ENCODE assay signal across 28 cellular contexts in genomic region chr10:95234951-95235350, GRCh38. TPM values are rescaled to one million over a fixed set of nuclear protein-coding genes. Genes with fewer than 3 reads are reported as not detected.
DNase-seq lines count a peak whose midpoint lies in the region; ATAC-seq and TF ChIP-seq lines count a peak whose summit lies in the region.
"Had no signal": no experiment of that assay in that cellular context is flagged by ENCODE, and none has a peak within 500 bp of the region (broad histone marks: within the 10 kb centered on the region; RNA-seq: fewer than 3 reads in every experiment).

No MANE protein-coding gene starts in this region.

- H3K36me3 ChIP-seq in PC-9 (ENCODE audit: low read depth), result peaks cover 18% of the 10 kb centered on the region
- peaks cover 69% of the 10 kb centered on the region for H3K36me3 ChIP-seq in endodermal cell (ENCODE audit: control insufficient read depth, insufficient read depth, low read length)
- no peaks in the 10 kb centered on the region for H3K36me3 ChIP-seq in CD8-positive, alpha-beta T cell (ENCODE audit: insufficient read depth, low read length)

- H3K9me2 ChIP-seq in PC-9 (ENCODE audit: insufficient read depth), result no peaks in the 10 kb centered on the region

- POLR2A ChIA-PET in PC-9 (lab: Charles Lee; ENCODE audit: unreplicated experiment), result no interaction called here
- POLR2A ChIA-PET in CD8-positive, alpha-beta T cell (lab: Charles Lee), result interaction anchor here (0.7 kb wide), 1 partner anchor 250 kb away, joined by 4 read pairs; no protein-coding TSS in a partner anchor

- H3K27ac ChIP-seq in PC-9 (peak overlapping the region; percentile 98), endodermal cell (ENCODE audit: low read depth, low read length) (no peak overlapping the region)
- no peak overlapping the region for H3K27ac ChIP-seq in CD8-positive, alpha-beta T cell (ENCODE audit: low read depth, low read length)
- H3K27ac ChIP-seq: pancreas, sigmoid colon, upper lobe of left lung, WERI-Rb-1 had no signal

- peak overlapping the region; percentile 75 for H3K27ac Mint-ChIP-seq in activated naive CD4-positive, alpha-beta T cell treated with anti-CD3 and anti-CD28 coated beads, Interleukin-2, amount 10 ng/mL, durations not matched to agents 7 days and 5 days
- H3K27ac Mint-ChIP-seq in activated naive CD4-positive, alpha-beta T cell treated with anti-CD3 and anti-CD28 coated beads for 36 hours, result no peak overlapping the region
- H3K27ac Mint-ChIP-seq in endodermal cell, result peak overlapping the region; percentile 65
- no peak overlapping the region for H3K27ac Mint-ChIP-seq in CD8-positive, alpha-beta T cell

- no peak overlapping the region for H3K9ac ChIP-seq in endodermal cell (ENCODE audit: extremely low read depth, low read length, poor library complexity, severe bottlenecking)

- H3K36me3 Mint-ChIP-seq in activated naive CD4-positive, alpha-beta T cell treated with anti-CD3 and anti-CD28 coated beads, Interleukin-2, amount 10 ng/mL, durations not matched to agents 7 days and 5 days, result peaks cover 14% of the 10 kb centered on the region
- peaks cover 2% of the 10 kb centered on the region for H3K36me3 Mint-ChIP-seq in activated naive CD4-positive, alpha-beta T cell treated with anti-CD3 and anti-CD28 coated beads for 36 hours (ENCODE audit: low read depth)
- H3K36me3 Mint-ChIP-seq in endodermal cell (ENCODE audit: low read depth), result peaks cover 53% of the 10 kb centered on the region
- H3K36me3 Mint-ChIP-seq in CD8-positive, alpha-beta T cell, result no peaks in the 10 kb centered on the region

- H3K27me3 ChIP-seq in PC-9 (ENCODE audit: insufficient read depth, low read depth), result no peaks in the 10 kb centered on the region
- no peaks in the 10 kb centered on the region for H3K27me3 ChIP-seq in endodermal cell (ENCODE audit: control insufficient read depth, insufficient read depth, low read length, poor library complexity, severe bottlenecking)
- H3K27me3 ChIP-seq in CD8-positive, alpha-beta T cell (ENCODE audit: insufficient read depth, low read length), result no peaks in the 10 kb centered on the region
- H3K27me3 ChIP-seq: pancreas, sigmoid colon, upper lobe of left lung had no signal

- H3F3A ChIP-seq in PC-9 (ENCODE audit: insufficient read depth, low read depth), result peaks cover 40% of the 10 kb centered on the region

- 81 to 92% methylated on average over 5 of the region's 5 CpGs for WGBS in endodermal cell (ENCODE audit: insufficient coverage in 1 of 2, insufficient read length in 1 of 2), 2 experiments

- peaks cover 4% of the 10 kb centered on the region for H3K9me3 Mint-ChIP-seq in activated naive CD4-positive, alpha-beta T cell treated with anti-CD3 and anti-CD28 coated beads, Interleukin-2, amount 10 ng/mL, durations not matched to agents 7 days and 5 days
- no peaks in the 10 kb centered on the region for H3K9me3 Mint-ChIP-seq in activated naive CD4-positive, alpha-beta T cell treated with anti-CD3 and anti-CD28 coated beads for 36 hours
- H3K9me3 Mint-ChIP-seq in endodermal cell, result peaks cover 4% of the 10 kb centered on the region
- no peaks in the 10 kb centered on the region for H3K9me3 Mint-ChIP-seq in CD8-positive, alpha-beta T cell
- H3K9me3 Mint-ChIP-seq: naive B cell had no signal

- no peak for ATAC-seq in omental fat pad (ENCODE audit: low FRiP score)
- ATAC-seq in CD8-positive, alpha-beta T cell, result no peak
- ATAC-seq: left colon, pancreas had no signal

- H4K20me1 ChIP-seq in PC-9 (ENCODE audit: insufficient read depth), result no peaks in the 10 kb centered on the region

- H3K4me2 ChIP-seq in PC-9, result 0 out of 2 replicates have a peak overlapping the region, but pooled peaks have one; percentile 12

- H3K4me1 Mint-ChIP-seq in activated naive CD4-positive, alpha-beta T cell treated with anti-CD3 and anti-CD28 coated beads, Interleukin-2, amount 10 ng/mL, durations not matched to agents 7 days and 5 days, result peaks cover 34% of the 10 kb centered on the region
- H3K4me1 Mint-ChIP-seq in activated naive CD4-positive, alpha-beta T cell treated with anti-CD3 and anti-CD28 coated beads for 36 hours (ENCODE audit: low read depth), result peaks cover 27% of the 10 kb centered on the region
- peaks cover 23% of the 10 kb centered on the region for H3K4me1 Mint-ChIP-seq in endodermal cell
- peaks cover 10% of the 10 kb centered on the region for H3K4me1 Mint-ChIP-seq in CD8-positive, alpha-beta T cell (ENCODE audit: low read depth)

- intact Hi-C loops in activated naive CD4-positive, alpha-beta T cell treated with anti-CD3 and anti-CD28 coated beads for 36 hours (cut with micrococcal nuclease), result loop anchor here (5.0 to 10.0 kb wide), 3 partner anchors 688 to 1530 kb away; partner anchors contain the start of genes FRA10AC1, HELLS and TM9SF3
- intact Hi-C loops in PC-9 (cut with micrococcal nuclease; ENCODE audit: unreplicated experiment), result no loop called here
- intact Hi-C loops in CD8-positive, alpha-beta T cell (cut with DNase I, micrococcal nuclease), result no loop called here

- CTCF ChIA-PET in activated naive CD4-positive, alpha-beta T cell treated with anti-CD3 and anti-CD28 coated beads, Interleukin-2, amount 10 ng/mL, durations not matched to agents 7 days and 5 days (lab: Charles Lee), result interaction anchor here (2.1 to 16.0 kb wide), 3 partner anchors 9 to 128 kb away, joined by 14 to 320 read pairs (median 18); no protein-coding TSS in a partner anchor
- CTCF ChIA-PET in activated naive CD4-positive, alpha-beta T cell treated with anti-CD3 and anti-CD28 coated beads for 36 hours (lab: Charles Lee), result interaction anchor here (2.6 kb wide), 1 partner anchor 11 kb away, joined by 14 read pairs; no protein-coding TSS in a partner anchor
- CTCF ChIA-PET in PC-9 (lab: Charles Lee), result interaction anchor here (0.6 kb wide), 1 partner anchor 32 kb away, joined by 5 read pairs; no protein-coding TSS in a partner anchor
- CTCF ChIA-PET in CD8-positive, alpha-beta T cell (lab: Charles Lee), result interaction anchor here (0.7 to 2.5 kb wide), 3 partner anchors 9 to 128 kb away, joined by 3 to 7 read pairs (median 4); no protein-coding TSS in a partner anchor

- BruUV-seq in PC-9 (replicated peaks; lab: Mats Ljungman, UMichigan), result no TSS peak

- H3K9me3 ChIP-seq in PC-9 (ENCODE audit: insufficient read depth, low read depth) (no peaks in the 10 kb centered on the region; the same call in 1 of the 2 replicates), endodermal cell (ENCODE audit: control insufficient read depth, low read length) (peaks cover 1% of the 10 kb centered on the region)
- no peaks in the 10 kb centered on the region for H3K9me3 ChIP-seq in CD8-positive, alpha-beta T cell (ENCODE audit: low read length)
- H3K9me3 ChIP-seq: pancreas, sigmoid colon, upper lobe of left lung had no signal

- H3K4me1 ChIP-seq in PC-9 (replicated peaks; ENCODE audit: insufficient read depth) (peaks cover 47% of the 10 kb centered on the region), endodermal cell (ENCODE audit: control insufficient read depth, insufficient read depth, low read length) (no peaks in the 10 kb centered on the region)
- peaks cover 6% of the 10 kb centered on the region for H3K4me1 ChIP-seq in CD8-positive, alpha-beta T cell (ENCODE audit: insufficient read depth, low read length)
- H3K4me1 ChIP-seq: pancreas had no signal

- no peak overlapping the region for H3K4me3 Mint-ChIP-seq in activated naive CD4-positive, alpha-beta T cell treated with anti-CD3 and anti-CD28 coated beads, Interleukin-2, amount 10 ng/mL, durations not matched to agents 7 days and 5 days
- H3K4me3 Mint-ChIP-seq in activated naive CD4-positive, alpha-beta T cell treated with anti-CD3 and anti-CD28 coated beads for 36 hours, result no peak overlapping the region
- no peak overlapping the region for H3K4me3 Mint-ChIP-seq in endodermal cell
- no peak overlapping the region for H3K4me3 Mint-ChIP-seq in CD8-positive, alpha-beta T cell

- H3K27me3 Mint-ChIP-seq in activated naive CD4-positive, alpha-beta T cell treated with anti-CD3 and anti-CD28 coated beads, Interleukin-2, amount 10 ng/mL, durations not matched to agents 7 days and 5 days, result peaks cover 6% of the 10 kb centered on the region
- H3K27me3 Mint-ChIP-seq in activated naive CD4-positive, alpha-beta T cell treated with anti-CD3 and anti-CD28 coated beads for 36 hours (ENCODE audit: low read depth), result peaks cover 33% of the 10 kb centered on the region
- no peaks in the 10 kb centered on the region for H3K27me3 Mint-ChIP-seq in endodermal cell (ENCODE audit: insufficient read depth)
- H3K27me3 Mint-ChIP-seq in CD8-positive, alpha-beta T cell (ENCODE audit: low read depth), result no peaks in the 10 kb centered on the region
- H3K27me3 Mint-ChIP-seq: naive B cell had no signal

- no peaks in the 10 kb centered on the region for H3K79me2 ChIP-seq in PC-9 (ENCODE audit: low read depth)

- no peak for DNase-seq in activated naive CD4-positive, alpha-beta T cell treated with anti-CD3 and anti-CD28 coated beads, Interleukin-2, amount 10 ng/mL, durations not matched to agents 7 days and 5 days
- DNase-seq in activated naive CD4-positive, alpha-beta T cell treated with anti-CD3 and anti-CD28 coated beads for 36 hours, result no peak
- DNase-seq in PC-9 (no peak), endodermal cell (no peak), RPMI8226 (no peak), omental fat pad (ENCODE audit: low spot score) (no peak), cerebellar cortex (ENCODE audit: low spot score) (no peak)
- no peak for DNase-seq in CD8-positive, alpha-beta T cell
- DNase-seq: activated CD4-positive, alpha-beta T cell treated with anti-CD3 and anti-CD28 coated beads, Interleukin-2, amount 50 U/mL, for 1 hour; activated gamma-delta T cell treated with Interleukin-2 at 50 U/mL for 16 hours; amniotic stem cell; C1 segment of cervical spinal cord; glutamatergic neuron; KG1; left colon; mesendoderm; naive B cell; NCI-H1930; NCI-H345; OCI-M1; pancreas; sigmoid colon; upper lobe of left lung; WERI-Rb-1 had no signal

- H3K4me3 ChIP-seq in PC-9 (no peak overlapping the region), endodermal cell (ENCODE audit: low read length) (no peak overlapping the region)
- no peak overlapping the region for H3K4me3 ChIP-seq in CD8-positive, alpha-beta T cell (ENCODE audit: low read depth, low read length)
- H3K4me3 ChIP-seq: pancreas, sigmoid colon, upper lobe of left lung had no signal

- H2AFZ ChIP-seq in PC-9, result no peak overlapping the region

- no peak for TF ChIP-seq CTCF in PC-9 (conservative IDR thresholded peaks at IDR 0.05)
- no peak for TF ChIP-seq CTCF in endodermal cell (conservative IDR thresholded peaks at IDR 0.05)
- TF ChIP-seq CTCF in omental fat pad (IDR thresholded peaks at IDR 0.05), result no peak
- TF ChIP-seq CTCF in CD8-positive, alpha-beta T cell (IDR thresholded peaks at IDR 0.05), result no peak

RNA-seq across cellular contexts. Expression of gene ACSM6, which starts 40.9 kb away (rescaled TPM):
- total RNA-seq in activated naive CD4-positive, alpha-beta T cell treated with anti-CD3 and anti-CD28 coated beads for 36 hours, result not detected
- not detected in 2 replicates for total RNA-seq in PC-9 (2021)
- total RNA-seq in endodermal cell, result not detected
- polyA plus RNA-seq in endodermal cell (2013, experiment 1 of 2), result not detected
- polyA plus RNA-seq in endodermal cell (2013, experiment 2 of 2), result not detected
- not detected for total RNA-seq in omental fat pad
- not detected for total RNA-seq in CD8-positive, alpha-beta T cell
- total RNA-seq: bronchial epithelial cell; left colon; subcutaneous adipose tissue; T-helper 1 cell treated with Interleukin-12 subunit alpha and Interleukin-12 subunit beta and Interleukin-4 antibody, amounts not matched to agents 30 ng/mL and 1 ng/mL, for 36 hours; upper lobe of left lung had no signal
- polyA plus RNA-seq: AG04450, sigmoid colon had no signal

RNA-seq across cellular contexts. Expression of gene PDLIM1, which starts 55.9 kb away (rescaled TPM):
- total RNA-seq in activated naive CD4-positive, alpha-beta T cell treated with anti-CD3 and anti-CD28 coated beads for 36 hours, result under 1 TPM; 0.27 to 0.33 TPM
- total RNA-seq in PC-9 (2021), result 202 and 215 TPM in 2 replicates
- total RNA-seq in endodermal cell, result 100 to 1,000 TPM in 1 of 2 donors, 10 to 100 TPM in 1; 93.9 to 158 TPM
- 133 TPM for polyA plus RNA-seq in endodermal cell (2013, experiment 1 of 2)
- polyA plus RNA-seq in endodermal cell (2013, experiment 2 of 2), result 133 TPM
- 100 to 1,000 TPM in 2 of 4 donors, 10 to 100 TPM in 2; 85.6 to 175 (median 122) TPM for total RNA-seq in omental fat pad
- total RNA-seq in CD8-positive, alpha-beta T cell, result 1 to 10 TPM; 1.4 to 1.6 TPM

Comparison
In these comparisons a context has a peak if more than half of its experiments do, and no peak if none do; other contexts are left out.
1. H3K27ac Mint-ChIP-seq: peak in activated naive CD4-positive, alpha-beta T cell treated with anti-CD3 and anti-CD28 coated beads, Interleukin-2, amount 10 ng/mL, durations not matched to agents 7 days and 5 days (single experiment) and endodermal cell (single experiment); none in activated naive CD4-positive, alpha-beta T cell treated with anti-CD3 and anti-CD28 coated beads for 36 hours (single experiment) and CD8-positive, alpha-beta T cell (single experiment).
2. RNA of gene PDLIM1, which starts 55.9 kb away (total RNA-seq): 202 to 215 TPM in PC-9, 93.9 to 158 TPM in endodermal cell and 85.6 to 175 TPM in omental fat pad; 1.4 to 1.6 TPM in CD8-positive, alpha-beta T cell and 0.27 to 0.33 TPM in activated naive CD4-positive, alpha-beta T cell treated with anti-CD3 and anti-CD28 coated beads for 36 hours; every median in the first group is over 10 times any median in the second.